ENCODE assay signal across 1 cellular context in genomic region chr19:50098892-50099291, GRCh38.
TF ChIP-seq lines count a peak whose summit lies in the region.

No MANE protein-coding gene starts in this region.

TF ChIP-seq in HepG2, 621 proteins besides CTCF, POLR2A, EP300 and RAD21:
- TF ChIP-seq ARID5B (CRISPR knock-in tag; IDR thresholded peaks at IDR 0.05) (peak; percentile 29; the same call in 1 of the 2 replicates), KDM3A (CRISPR knock-in tag; IDR thresholded peaks at IDR 0.05; ENCODE audit: low read depth) (peak; percentile 44; the same call in 1 of the 2 replicates), ZGPAT (CRISPR knock-in tag; IDR thresholded peaks at IDR 0.05) (0 out of 2 replicates have a peak, but pooled peaks have one; percentile 17), GABPB1 (CRISPR knock-in tag; IDR thresholded peaks at IDR 0.05) (peak; percentile 25; the same call in 1 of the 2 replicates), SAP130 (CRISPR knock-in tag; IDR thresholded peaks at IDR 0.05; ENCODE audit: low read depth) (0 out of 2 replicates have a peak, but pooled peaks have one; percentile 35), ZNF777 (CRISPR knock-in tag; IDR thresholded peaks at IDR 0.05) (0 out of 2 replicates have a peak, but pooled peaks have one; percentile 22)
